Comparison of ENCODE assay signal across 19 cellular contexts in the genomic region with DNA sequence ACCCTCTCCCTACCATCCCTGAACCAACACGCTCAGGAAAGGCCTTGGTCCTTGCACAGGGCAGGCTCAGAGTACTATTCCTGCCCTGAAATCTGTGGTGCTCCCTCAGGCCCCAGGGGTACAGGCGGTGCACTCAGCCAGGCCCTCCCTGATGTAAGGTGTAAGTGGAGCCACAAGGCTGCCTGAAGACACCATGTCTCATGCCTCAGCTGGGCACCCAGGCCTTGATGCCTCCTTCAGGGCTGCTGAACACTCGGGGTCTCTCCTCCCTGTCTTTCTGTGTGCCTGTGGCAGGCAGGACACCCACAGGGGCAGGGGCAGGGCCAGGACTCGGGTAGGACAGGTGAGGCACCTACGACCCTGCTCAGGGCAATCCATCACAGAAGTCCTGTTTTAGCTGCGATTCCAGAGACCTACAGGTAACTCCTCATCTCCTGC. TPM values are rescaled to one million over a fixed set of nuclear protein-coding genes. Genes with fewer than 3 reads are reported as not detected.
"Had no signal": no experiment of that assay in that cellular context is flagged by ENCODE, and none has a peak within 500 bp of the region (broad histone marks: within the 10 kb centered on the region; RNA-seq: fewer than 3 reads in every experiment).

No MANE protein-coding gene starts in this region.

- H3K27ac ChIP-seq: tibial nerve, vagina, VCaP had no signal

- FAIRE-seq: bronchial epithelial cell, frontal cortex had no signal

- H3K27ac Mint-ChIP-seq: activated naive CD4-positive, alpha-beta T cell treated with anti-CD3 and anti-CD28 coated beads, Interleukin-2, amount 10 ng/mL, durations not matched to agents 7 days and 5 days; activated T-helper 17 cell treated with anti-CD3 and anti-CD28 coated beads, Interleukin-2, amount 50 U/mL, for 72 hours; memory B cell; natural killer cell treated with Interleukin-12 subunit alpha and Interleukin-12 subunit beta and Interleukin-15 and Interleukin-18, amount 100 ng/mL, for 72 hours had no signal

- H3K36me3 ChIP-seq: tibial nerve, vagina had no signal

- H3K4me1 ChIP-seq: tibial nerve, vagina had no signal

- H3K27me3 Mint-ChIP-seq: activated naive CD4-positive, alpha-beta T cell treated with anti-CD3 and anti-CD28 coated beads, Interleukin-2, amount 10 ng/mL, durations not matched to agents 7 days and 5 days; activated T-helper 17 cell treated with anti-CD3 and anti-CD28 coated beads, Interleukin-2, amount 50 U/mL, for 72 hours; memory B cell; natural killer cell treated with Interleukin-12 subunit alpha and Interleukin-12 subunit beta and Interleukin-15 and Interleukin-18, amount 100 ng/mL, for 72 hours had no signal

- ATAC-seq: activated T-helper 17 cell treated with anti-CD3 and anti-CD28 coated beads, Interleukin-2, amount 50 U/mL, for 72 hours; left ventricle myocardium superior; SK-N-SH treated with all-trans-retinoic acid at 6 μM for 48 hours had no signal

- H3K9me3 ChIP-seq: tibial nerve, vagina had no signal

- H3K9me3 Mint-ChIP-seq: activated naive CD4-positive, alpha-beta T cell treated with anti-CD3 and anti-CD28 coated beads, Interleukin-2, amount 10 ng/mL, durations not matched to agents 7 days and 5 days; activated T-helper 17 cell treated with anti-CD3 and anti-CD28 coated beads, Interleukin-2, amount 50 U/mL, for 72 hours; memory B cell; natural killer cell treated with Interleukin-12 subunit alpha and Interleukin-12 subunit beta and Interleukin-15 and Interleukin-18, amount 100 ng/mL, for 72 hours had no signal

- H3K4me3 Mint-ChIP-seq: activated naive CD4-positive, alpha-beta T cell treated with anti-CD3 and anti-CD28 coated beads, Interleukin-2, amount 10 ng/mL, durations not matched to agents 7 days and 5 days; activated T-helper 17 cell treated with anti-CD3 and anti-CD28 coated beads, Interleukin-2, amount 50 U/mL, for 72 hours; memory B cell; natural killer cell treated with Interleukin-12 subunit alpha and Interleukin-12 subunit beta and Interleukin-15 and Interleukin-18, amount 100 ng/mL, for 72 hours had no signal

- H3K36me3 Mint-ChIP-seq: memory B cell; natural killer cell treated with Interleukin-12 subunit alpha and Interleukin-12 subunit beta and Interleukin-15 and Interleukin-18, amount 100 ng/mL, for 72 hours had no signal

- H3K4me1 Mint-ChIP-seq: memory B cell had no signal

- DNase-seq: activated naive CD4-positive, alpha-beta T cell treated with anti-CD3 and anti-CD28 coated beads, Interleukin-2, amount 10 ng/mL, durations not matched to agents 7 days and 5 days; activated T-cell treated with anti-CD3 and anti-CD28 coated beads, Interleukin-2, amount 50 U/mL, for 1 hour; cerebellar nuclear complex; effector CD4-positive, alpha-beta T cell; kidney glomerular epithelial cell; left ventricle myocardium superior; SIG-M5; stimulated activated CD8-positive, alpha-beta memory T cell treated with anti-CD3 and anti-CD28 coated beads, Interleukin-4, amount 100 ng/mL, for 48 hours; stimulated activated naive CD4-positive, alpha-beta T cell treated with Interleukin-2 at 50 U/mL for 16 hours had no signal

- H3K4me3 ChIP-seq: tibial nerve, vagina had no signal

- H3K27me3 ChIP-seq: tibial nerve, vagina had no signal

RNA-seq across cellular contexts. Expression of gene ANTXRL, which starts 22.9 kb away (rescaled TPM):
- total RNA-seq: activated T-helper 17 cell treated with anti-CD3 and anti-CD28 coated beads, Interleukin-2, amount 50 U/mL, for 72 hours; bronchial epithelial cell; frontal cortex; left ventricle myocardium superior; natural killer cell treated with Interleukin-12 subunit alpha and Interleukin-12 subunit beta and Interleukin-15 and Interleukin-18, amount 100 ng/mL, for 72 hours; T-helper 1 cell treated with Interleukin-12 subunit alpha and Interleukin-12 subunit beta and Interleukin-4 antibody, amounts not matched to agents 30 ng/mL and 1 ng/mL, for 36 hours; tibial nerve; vagina had no signal
